ENCODE assay signal across 22 cellular contexts in genomic region chr19:22528956-22529355, GRCh38.
"Had no signal": no experiment of that assay in that cellular context is flagged by ENCODE, and none has a peak within 500 bp of the region (broad histone marks: within the 10 kb centered on the region; RNA-seq: fewer than 3 reads in every experiment).

No MANE protein-coding gene starts in this region.

- H3K36me3 ChIP-seq: colonic mucosa had no signal

- H3K27me3 ChIP-seq: colonic mucosa had no signal

- H3K9me3 ChIP-seq: colonic mucosa had no signal

- H3K4me3 ChIP-seq: colonic mucosa had no signal

- ATAC-seq: activated CD4-positive, alpha-beta T cell treated with anti-CD3 and anti-CD28 coated beads for 36 hours; activated T-helper 17 cell treated with anti-CD3 and anti-CD28 coated beads, Interleukin-2, amount 50 U/mL, for 72 hours had no signal

- H3K27ac ChIP-seq: colonic mucosa, epithelial cell of prostate had no signal

- H3K4me1 ChIP-seq: colonic mucosa had no signal

- DNase-seq: activated CD4-positive, alpha-beta memory T cell treated with anti-CD3 and anti-CD28 coated beads for 36 hours; activated CD4-positive, alpha-beta T cell treated with anti-CD3 and anti-CD28 coated beads for 36 hours; activated CD4-positive, alpha-beta T cell treated with anti-CD3 and anti-CD28 coated beads, Interleukin-2, amount 10 ng/mL, durations not matched to agents 24 days and 14 days; activated CD4-positive, CD25-positive, alpha-beta regulatory T cell; activated CD4-positive, CD25-positive, alpha-beta regulatory T cell treated with anti-CD3 and anti-CD28 coated beads, Interleukin-2, amount 50 U/mL, for 72 hours; activated CD8-positive, alpha-beta memory T cell treated with anti-CD3 and anti-CD28 coated beads, Interleukin-2, amount 50 U/mL, for 48 hours; activated effector memory CD4-positive, alpha-beta T cell treated with Interleukin-2 at 50 U/mL for 16 hours; activated gamma-delta T cell treated with Interleukin-2 at 50 U/mL for 16 hours; activated naive CD4-positive, alpha-beta T cell treated with anti-CD3 and anti-CD28 coated beads, Interleukin-2, amount 50 U/mL, for 16 hours; activated naive CD4-positive, alpha-beta T cell treated with Interleukin-2 at 50 U/mL for 16 hours; activated T-cell treated with anti-CD3 and anti-CD28 coated beads for 4 hours; activated T-cell treated with anti-CD3 and anti-CD28 coated beads, Interleukin-2, amount 50 U/mL, for 24 hours; amniotic stem cell; anterior cingulate cortex; caudate nucleus; colonic mucosa; effector CD8-positive, alpha-beta T cell; foreskin fibroblast; head of caudate nucleus; T-helper 2 cell had no signal
